Comparison of ENCODE assay signal across 8 cellular contexts in genomic region chr3:53773586-53774368, GRCh38.
DNase-seq lines count a peak whose midpoint lies in the region; ATAC-seq and TF ChIP-seq lines count a peak whose summit lies in the region.

No MANE protein-coding gene starts in this region.

- DNase-seq in GM19238 (ENCODE audit: insufficient read length, low spot score) (peak; percentile 63), mammary epithelial cell (peak; percentile 40), stromal cell of bone marrow (ENCODE audit: low read depth) (peak; percentile 90), CD14-positive monocyte (ENCODE audit: low spot score) (no peak), A673 (ENCODE audit: low spot score) (no peak), DMS79 treated with DMSO at 0.1 percent for 48 hours (lab: John Stamatoyannopoulos, UW) (no peak), sigmoid colon (no peak)

- no peak overlapping the region for H2AFZ ChIP-seq in mammary epithelial cell (ENCODE audit: low read depth, low read length)

- no peak for TF ChIP-seq POLR2A in sigmoid colon (IDR thresholded peaks at IDR 0.05)

- no peaks in the 10 kb centered on the region for H3K36me3 Mint-ChIP-seq in CD14-positive monocyte

- H3K27ac Mint-ChIP-seq in CD14-positive monocyte: no peak overlapping the region

- no peaks in the 10 kb centered on the region for H3K9me3 ChIP-seq in mammary epithelial cell (replicated peaks; ENCODE audit: insufficient read depth, low read length)
- no peaks in the 10 kb centered on the region for H3K9me3 ChIP-seq in A673 (ENCODE audit: low read depth, low read length, poor library complexity, severe bottlenecking)
- no peaks in the 10 kb centered on the region for H3K9me3 ChIP-seq in sigmoid colon

- dilution Hi-C loops in mammary epithelial cell (cut with HindIII; ENCODE audit: low sequenced_read_pairs): no loop called here

- no peak overlapping the region for H3K4me2 ChIP-seq in mammary epithelial cell (ENCODE audit: insufficient read depth, low read depth, low read length)

- no TSS peak for BruUV-seq in mammary epithelial cell (replicated peaks; lab: Mats Ljungman, UMichigan)
- BruUV-seq in A673 (replicated peaks; lab: Mats Ljungman, UMichigan): no TSS peak

- in situ Hi-C loops in mammary epithelial cell (cut with MboI; ENCODE audit: low sequenced_read_pairs in 2 of 2): no loop called here

- no peak for TF ChIP-seq CTCF in mammary epithelial cell (conservative IDR thresholded peaks at IDR 0.05 in 1 of 2, IDR thresholded peaks at IDR 0.05 in 1 of 2; ENCODE audit: extremely low read depth in 1 of 2, insufficient read depth in 1 of 2, low read depth in 1 of 2, low read length in 2 of 2)
- TF ChIP-seq CTCF in CD14-positive monocyte (IDR thresholded peaks at IDR 0.05): no peak
- no peak for TF ChIP-seq CTCF in A673 (conservative IDR thresholded peaks at IDR 0.05; ENCODE audit: low read depth, low read length)
- TF ChIP-seq CTCF in sigmoid colon (IDR thresholded peaks at IDR 0.05): no peak

- no peaks in the 10 kb centered on the region for H3K9me3 Mint-ChIP-seq in CD14-positive monocyte

- no peaks in the 10 kb centered on the region for H3K36me3 ChIP-seq in mammary epithelial cell (ENCODE audit: insufficient read depth, low read length)
- no peaks in the 10 kb centered on the region for H3K36me3 ChIP-seq in A673 (ENCODE audit: insufficient read depth, low read length, poor library complexity, severe bottlenecking)
- H3K36me3 ChIP-seq in sigmoid colon: no peaks in the 10 kb centered on the region

- no peak overlapping the region for H3K27ac ChIP-seq in mammary epithelial cell (ENCODE audit: insufficient read depth, low read depth, low read length)
- H3K27ac ChIP-seq in A673 (ENCODE audit: low read depth, low read length, poor library complexity, severe bottlenecking): no peak overlapping the region
- H3K27ac ChIP-seq in sigmoid colon: peak overlapping the region in 1 of 4 donors; percentile 49

- intact Hi-C loops in mammary epithelial cell (cut with micrococcal nuclease): no loop called here
- intact Hi-C loops in CD14-positive monocyte (cut with micrococcal nuclease): loop anchor here in 1 of 2 donors (5.0 kb wide), 1 partner anchor 51 kb away; no protein-coding TSS in a partner anchor
- intact Hi-C loops in A673 (cut with micrococcal nuclease; ENCODE audit: unreplicated experiment): no loop called here
- intact Hi-C loops in sigmoid colon (cut with DNase I): no loop called here

- CTCF ChIA-PET in mammary epithelial cell (lab: Charles Lee; ENCODE audit: low non-redundant PET) (no interaction called here), A673 (lab: Charles Lee) (no interaction called here)

- H3K9ac ChIP-seq in mammary epithelial cell (ENCODE audit: insufficient read depth, low read length): no peak overlapping the region

- H3K4me1 ChIP-seq in mammary epithelial cell (ENCODE audit: insufficient read depth, low read length): peaks cover 28% of the 10 kb centered on the region
- H3K4me1 ChIP-seq in A673 (ENCODE audit: insufficient read depth, low read length, poor library complexity, severe bottlenecking): no peaks in the 10 kb centered on the region
- peaks cover 0 to 16% (median 10%) of the 10 kb centered on the region in 4 donors for H3K4me1 ChIP-seq in sigmoid colon

- peaks cover 2% of the 10 kb centered on the region for H3K4me1 Mint-ChIP-seq in CD14-positive monocyte

- WGBS in mammary epithelial cell (ENCODE audit: low coverage, missing lambda C conversion rate): 62% methylated on average over 10 of the region's 10 CpGs
- 71 to 83% methylated on average over 10 of the region's 10 CpGs for WGBS in sigmoid colon, 2 donors

- H3K4me3 ChIP-seq in mammary epithelial cell (replicated peaks in 1 of 3; ENCODE audit: insufficient read depth in 1 of 3, low read depth in 2 of 3, low read length in 3 of 3): no peak overlapping the region
- no peak overlapping the region for H3K4me3 ChIP-seq in A673 (ENCODE audit: low read depth, low read length, poor library complexity, severe bottlenecking)
- H3K4me3 ChIP-seq in sigmoid colon: no peak overlapping the region

- peak; percentile 84 for ATAC-seq in HG03039 (IDR thresholded peaks at IDR 0.05; ENCODE audit: unreplicated experiment)

- H4K20me1 ChIP-seq in mammary epithelial cell (ENCODE audit: insufficient read depth, low read length): no peaks in the 10 kb centered on the region

- no peaks in the 10 kb centered on the region for H3K79me2 ChIP-seq in mammary epithelial cell (ENCODE audit: insufficient read depth, low read length)

- H3K27me3 Mint-ChIP-seq in CD14-positive monocyte (ENCODE audit: low read depth in 3 of 3): peaks cover 2 to 16% (median 11%) of the 10 kb centered on the region in 3 donors

- H3K27me3 ChIP-seq in mammary epithelial cell (ENCODE audit: insufficient read depth, low read length) (no peaks in the 10 kb centered on the region), A673 (replicated peaks; ENCODE audit: insufficient read depth, low read depth, low read length, poor library complexity) (no peaks in the 10 kb centered on the region), sigmoid colon (no peaks in the 10 kb centered on the region)

- POLR2A ChIA-PET in A673 (lab: Charles Lee; ENCODE audit: low non-redundant PET): no interaction called here

- TF ChIP-seq EP300 in sigmoid colon (IDR thresholded peaks at IDR 0.05): no peak

- H3K4me3 Mint-ChIP-seq in CD14-positive monocyte: no peak overlapping the region

Comparison
In these comparisons a context has a peak if more than half of its experiments do, and no peak if none do; other contexts are left out.
1. DNase-seq: peak in GM19238 (single experiment), mammary epithelial cell (single experiment) and stromal cell of bone marrow (single experiment); none in CD14-positive monocyte (single experiment), A673 (single experiment), DMS79 treated with DMSO at 0.1 percent for 48 hours (single experiment) and sigmoid colon (single experiment).